In genomic region chr9:92728831-92729734, GRCh38 we compare ENCODE assay signal across 1 cellular context.
TF ChIP-seq lines count a peak whose summit lies in the region.

No MANE protein-coding gene starts in this region.

TF ChIP-seq in K562, 482 proteins besides CTCF, POLR2A, EP300 and RAD21 (continued from another document):
- TF ChIP-seq, protein P1, sequence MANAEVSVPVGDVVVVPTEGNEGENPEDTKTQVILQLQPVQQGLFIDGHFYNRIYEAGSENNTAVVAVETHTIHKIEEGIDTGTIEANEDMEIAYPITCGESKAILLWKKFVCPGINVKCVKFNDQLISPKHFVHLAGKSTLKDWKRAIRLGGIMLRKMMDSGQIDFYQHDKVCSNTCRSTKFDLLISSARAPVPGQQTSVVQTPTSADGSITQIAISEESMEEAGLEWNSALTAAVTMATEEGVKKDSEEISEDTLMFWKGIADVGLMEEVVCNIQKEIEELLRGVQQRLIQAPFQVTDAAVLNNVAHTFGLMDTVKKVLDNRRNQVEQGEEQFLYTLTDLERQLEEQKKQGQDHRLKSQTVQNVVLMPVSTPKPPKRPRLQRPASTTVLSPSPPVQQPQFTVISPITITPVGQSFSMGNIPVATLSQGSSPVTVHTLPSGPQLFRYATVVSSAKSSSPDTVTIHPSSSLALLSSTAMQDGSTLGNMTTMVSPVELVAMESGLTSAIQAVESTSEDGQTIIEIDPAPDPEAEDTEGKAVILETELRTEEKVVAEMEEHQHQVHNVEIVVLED (CRISPR knock-in tag; IDR thresholded peaks at IDR 0.05): no peak
- TF ChIP-seq ZEB2 (IDR thresholded peaks at IDR 0.05): no peak
- TF ChIP-seq, protein P2, sequence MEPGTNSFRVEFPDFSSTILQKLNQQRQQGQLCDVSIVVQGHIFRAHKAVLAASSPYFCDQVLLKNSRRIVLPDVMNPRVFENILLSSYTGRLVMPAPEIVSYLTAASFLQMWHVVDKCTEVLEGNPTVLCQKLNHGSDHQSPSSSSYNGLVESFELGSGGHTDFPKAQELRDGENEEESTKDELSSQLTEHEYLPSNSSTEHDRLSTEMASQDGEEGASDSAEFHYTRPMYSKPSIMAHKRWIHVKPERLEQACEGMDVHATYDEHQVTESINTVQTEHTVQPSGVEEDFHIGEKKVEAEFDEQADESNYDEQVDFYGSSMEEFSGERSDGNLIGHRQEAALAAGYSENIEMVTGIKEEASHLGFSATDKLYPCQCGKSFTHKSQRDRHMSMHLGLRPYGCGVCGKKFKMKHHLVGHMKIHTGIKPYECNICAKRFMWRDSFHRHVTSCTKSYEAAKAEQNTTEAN (CRISPR knock-in tag; IDR thresholded peaks at IDR 0.05): no peak
- 0 out of 2 replicates have a peak, but pooled peaks have one; percentile 10 for TF ChIP-seq MAX (CRISPR knock-in tag; IDR thresholded peaks at IDR 0.05)
- TF ChIP-seq CEBPB (tag; IDR thresholded peaks at IDR 0.05): peak; percentile 88
- no peak for TF ChIP-seq ZNF644 (tag; IDR thresholded peaks at IDR 0.05; ENCODE audit: low read depth)
- peak; percentile 26; the same call in 1 of the 2 replicates for TF ChIP-seq SMC3 (conservative IDR thresholded peaks at IDR 0.05; ENCODE audit: insufficient read depth, low read depth, low read length)
- no peak for TF ChIP-seq NCOR1 (IDR thresholded peaks at IDR 0.05)
- no peak for TF ChIP-seq ZNF707 (CRISPR knock-in tag; conservative IDR thresholded peaks at IDR 0.05)
- no peak for TF ChIP-seq AFF1 (IDR thresholded peaks at IDR 0.05; ENCODE audit: low read depth in 1 of 2, partially characterized antibody in 2 of 2)
- no peak for TF ChIP-seq ZBTB1 (CRISPR knock-in tag; IDR thresholded peaks at IDR 0.05; ENCODE audit: borderline replicate concordance, low read depth)
- no peak for TF ChIP-seq SIRT6 (IDR thresholded peaks at IDR 0.05; ENCODE audit: low read depth, low read length)
- no peak for TF ChIP-seq ZKSCAN8 (CRISPR knock-in tag; IDR thresholded peaks at IDR 0.05)
- no peak for TF ChIP-seq ESRRA (IDR thresholded peaks at IDR 0.05; ENCODE audit: borderline replicate concordance, low read depth)
- TF ChIP-seq CHD4 (IDR thresholded peaks at IDR 0.05; ENCODE audit: insufficient read depth, insufficient replicate concordance, low read depth, low read length, poor library complexity, severe bottlenecking): no peak
- TF ChIP-seq ZNF583 (CRISPR knock-in tag; IDR thresholded peaks at IDR 0.05): no peak
- no peak for TF ChIP-seq ZNF311 (CRISPR knock-in tag; IDR thresholded peaks at IDR 0.05)
- TF ChIP-seq ZNF277 (CRISPR knock-in tag; IDR thresholded peaks at IDR 0.05; ENCODE audit: borderline replicate concordance): no peak
- TF ChIP-seq POU5F1 (IDR thresholded peaks at IDR 0.05; ENCODE audit: borderline replicate concordance, low read depth, low read length, partially characterized antibody): no peak
- no peak for TF ChIP-seq ZNF518B (CRISPR knock-in tag; IDR thresholded peaks at IDR 0.05)
- TF ChIP-seq ZNF3 (CRISPR knock-in tag; IDR thresholded peaks at IDR 0.05): no peak
- no peak for TF ChIP-seq SOX6 (IDR thresholded peaks at IDR 0.05)
- peak; percentile 71 for TF ChIP-seq CEBPG (CRISPR knock-in tag; IDR thresholded peaks at IDR 0.05)
- TF ChIP-seq CEBPG (tag; conservative IDR thresholded peaks at IDR 0.05 in 1 of 2, IDR thresholded peaks at IDR 0.05 in 1 of 2): peak in 1 of 2 experiments; percentile 76; a peak in 2 of 4 replicates
- no peak for TF ChIP-seq ARNT (IDR thresholded peaks at IDR 0.05)
